Comparison of ENCODE assay signal across 9 cellular contexts in the genomic region with DNA sequence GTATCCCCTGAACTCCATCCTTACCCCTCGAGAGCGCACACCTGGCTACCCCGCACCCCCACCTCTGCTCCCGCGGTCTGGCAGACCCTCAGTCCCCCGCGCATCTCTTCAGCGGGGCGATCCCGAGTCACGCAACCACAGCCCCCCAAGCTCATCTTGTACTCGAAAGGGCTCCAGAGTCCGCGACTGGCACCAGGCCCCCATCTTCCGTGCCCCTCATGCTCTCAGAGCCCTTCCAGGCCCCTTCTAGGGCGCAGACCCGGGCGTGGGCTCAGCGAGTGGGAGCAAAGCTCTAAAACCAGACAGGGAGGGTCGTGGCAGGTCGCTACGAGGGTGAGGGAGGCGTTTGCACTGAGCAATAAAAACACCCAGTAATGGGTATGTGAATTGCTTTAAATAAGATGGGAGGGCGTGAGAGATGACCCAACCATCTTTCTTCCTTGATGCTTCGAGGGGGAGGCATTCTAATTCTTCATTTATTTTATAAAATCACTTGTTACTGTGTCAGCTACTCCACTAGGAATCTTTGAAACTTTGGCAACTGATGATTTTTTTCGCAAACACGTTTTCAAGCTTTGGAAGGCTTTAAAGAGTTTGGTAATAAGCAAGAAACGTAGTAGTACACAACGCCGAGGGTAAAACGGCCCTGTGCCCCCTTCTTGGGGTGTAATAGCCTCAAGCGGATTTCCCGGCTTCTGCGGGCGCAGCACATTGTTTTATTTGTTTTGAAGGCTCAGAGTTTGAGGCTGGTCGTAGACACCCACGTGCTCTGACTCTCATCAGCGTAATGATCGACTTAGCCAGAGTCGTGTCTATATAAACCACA. TPM values are rescaled to one million over a fixed set of nuclear protein-coding genes. Genes with fewer than 3 reads are reported as not detected.
DNase-seq lines count a peak whose midpoint lies in the region; ATAC-seq and TF ChIP-seq lines count a peak whose summit lies in the region.
"Had no signal": no experiment of that assay in that cellular context is flagged by ENCODE, and none has a peak within 500 bp of the region (broad histone marks: within the 10 kb centered on the region; RNA-seq: fewer than 3 reads in every experiment).

No MANE protein-coding gene starts in this region.

- WGBS in stomach, 5 donors: 7 to 13% (median 9%) methylated on average over 38 to 40 of the region's 40 CpGs

- peaks cover 0 to 34% of the 10 kb centered on the region in 2 donors for H3K4me1 ChIP-seq in muscle layer of duodenum (ENCODE audit: control insufficient read depth in 1 of 2, insufficient read depth in 2 of 2, low read length in 2 of 2)
- peaks cover 32 to 51% (median 48%) of the 10 kb centered on the region in 4 donors for H3K4me1 ChIP-seq in stomach

- intact Hi-C loops in stomach (cut with DNase I; ENCODE audit: low total_unique reads): no loop called here

- no peaks in the 10 kb centered on the region for H3K36me3 ChIP-seq in muscle layer of duodenum (ENCODE audit: control insufficient read depth in 1 of 2, insufficient read depth in 2 of 2, low read length in 2 of 2)
- H3K36me3 ChIP-seq in stomach: no peaks in the 10 kb centered on the region

- H3K4me3 ChIP-seq in choroid plexus epithelial cell (ENCODE audit: low read depth, low read length): peak overlapping the region; percentile 95
- H3K4me3 ChIP-seq in muscle layer of duodenum (ENCODE audit: low read depth in 1 of 2, low read length in 2 of 2): peak overlapping the region; percentile 53 to 66
- peak overlapping the region; percentile 29 to 73 (median 63) for H3K4me3 ChIP-seq in stomach

- POLR2A ChIA-PET in HEK293T (lab: Yijun Ruan, JAX): interaction anchor here (1.2 to 5.7 kb wide), 3 partner anchors 42 to 294 kb away, joined by 4 to 33 read pairs (median 6); a partner anchor contains a TSS

- no peak for DNase-seq in HEK293T (ENCODE audit: extremely low spot score)
- peak; percentile 69 for DNase-seq in T-helper 22 cell (ENCODE audit: low read depth)
- peak; percentile 77 for DNase-seq in choroid plexus epithelial cell (ENCODE audit: low read depth)
- DNase-seq in stomach: no peak
- no peak for DNase-seq in cerebellar cortex (ENCODE audit: low spot score)

- no peak for ATAC-seq in GM21717 (IDR thresholded peaks at IDR 0.05; ENCODE audit: unreplicated experiment)
- ATAC-seq in HG03432 (IDR thresholded peaks at IDR 0.05; ENCODE audit: unreplicated experiment): no peak

- peaks cover 42% of the 10 kb centered on the region for H3K27me3 ChIP-seq in muscle layer of duodenum (ENCODE audit: low read depth, low read length)
- H3K27me3 ChIP-seq in stomach: peaks cover 3 to 96% (median 49%) of the 10 kb centered on the region in 3 donors

- TF ChIP-seq EP300 in stomach (IDR thresholded peaks at IDR 0.05): no peak

- CTCF ChIA-PET in HEK293T (lab: Yijun Ruan, JAX): interaction anchor here (1.0 to 1.8 kb wide), 3 partner anchors 22 to 294 kb away, joined by 3 to 4 read pairs (median 3); no protein-coding TSS in a partner anchor

- no peak for TF ChIP-seq CTCF in choroid plexus epithelial cell (conservative IDR thresholded peaks at IDR 0.05; ENCODE audit: low read depth, low read length)
- no peak for TF ChIP-seq CTCF in stomach (IDR thresholded peaks at IDR 0.05)

- H3K9me3 ChIP-seq in muscle layer of duodenum (ENCODE audit: control insufficient read depth in 1 of 2, low read length in 2 of 2) (no peaks in the 10 kb centered on the region), stomach (no peaks in the 10 kb centered on the region)

- H3K27ac ChIP-seq in muscle layer of duodenum (ENCODE audit: low read length) (no peak overlapping the region), stomach (peak overlapping the region; percentile 12 to 83 (median 45))
- H3K27ac ChIP-seq: SK-N-MC had no signal

- no peak for TF ChIP-seq POLR2A in stomach (IDR thresholded peaks at IDR 0.05)

TF ChIP-seq in HEK293T, 16 proteins besides CTCF, POLR2A, EP300 and RAD21:
- no peak for TF ChIP-seq TARDBP (IDR thresholded peaks at IDR 0.05)
- TF ChIP-seq L3MBTL2 (conservative IDR thresholded peaks at IDR 0.05): peak; percentile 83

RNA-seq across cellular contexts. Expression of a gene that starts 42.6 kb away (rescaled TPM):
- total RNA-seq in stomach: 10 to 100 TPM in 1 of 5 donors, 1 to 10 TPM in 2, under 1 TPM in 1, not detected in 1; 0.29 to 16.2 (median 2.6) TPM
- polyA plus RNA-seq in stomach: 1 to 10 TPM; 4.0 to 5.0 (median 4.0) TPM

Comparison
In these comparisons a context has a peak if more than half of its experiments do, and no peak if none do; other contexts are left out.
1. DNase-seq: peak in T-helper 22 cell (single experiment) and choroid plexus epithelial cell (single experiment); none in HEK293T (single experiment), stomach (single experiment) and cerebellar cortex (single experiment).
2. Peak in every context shown above with its lines, with median percentiles within 50 percentile points of each other: H3K4me3 ChIP-seq.